Comparison of ENCODE assay signal across 25 cellular contexts in genomic region chrX:68422478-68422877, GRCh38. TPM values are rescaled to one million over a fixed set of nuclear protein-coding genes. Genes with fewer than 3 reads are reported as not detected.
"Had no signal": no experiment of that assay in that cellular context is flagged by ENCODE, and none has a peak within 500 bp of the region (broad histone marks: within the 10 kb centered on the region; RNA-seq: fewer than 3 reads in every experiment).

No MANE protein-coding gene starts in this region.

- DNase-seq: dermis blood vessel endothelial cell; dorsolateral prefrontal cortex; effector CD4-positive, alpha-beta T cell; effector memory CD4-positive, alpha-beta T cell; erythroblast; foreskin keratinocyte; gastrocnemius medialis; glutamatergic neuron; head of caudate nucleus; heart right ventricle; hippocampal formation; left cardiac atrium; left lung; left ventricle myocardium superior; lower lobe of right lung; mesenchymal stem cell; mucosa of descending colon; naive thymus-derived CD4-positive, alpha-beta T cell had no signal

- ATAC-seq: foreskin keratinocyte; gastrocnemius medialis; heart right ventricle; left cardiac atrium; left ventricle myocardium superior; lower lobe of right lung; mucosa of descending colon; naive thymus-derived CD4-positive, alpha-beta T cell had no signal

- H3K27ac ChIP-seq: coronary artery, dorsolateral prefrontal cortex, epithelial cell of prostate, esophagus muscularis mucosa, foreskin keratinocyte, gastrocnemius medialis, heart right ventricle, left lung, lower lobe of right lung had no signal

- H3K36me3 ChIP-seq: esophagus muscularis mucosa, gastrocnemius medialis, heart right ventricle, left lung, lower lobe of right lung had no signal

- H3K4me3 ChIP-seq: coronary artery, dorsolateral prefrontal cortex, esophagus muscularis mucosa, gastrocnemius medialis, heart right ventricle, left lung, lower lobe of right lung, mucosa of descending colon had no signal

- H3K9me3 ChIP-seq: esophagus muscularis mucosa, gastrocnemius medialis, heart right ventricle, left lung, lower lobe of right lung, mucosa of descending colon had no signal

- H3K4me1 ChIP-seq: foreskin keratinocyte, left lung had no signal

- H3K27me3 ChIP-seq: esophagus muscularis mucosa, foreskin keratinocyte, gastrocnemius medialis, heart right ventricle, left lung had no signal

- FAIRE-seq: colon, endothelial cell of umbilical vein, islet of Langerhans, keratinocyte had no signal

RNA-seq across cellular contexts. Expression of gene OPHN1, which starts 10.8 kb away (rescaled TPM):
- polyA plus RNA-seq: naive thymus-derived CD4-positive, alpha-beta T cell had no signal
